8 cellular contexts compared by ENCODE assay signal in genomic region chr16:70433456-70434103, GRCh38. TPM values are rescaled to one million over a fixed set of nuclear protein-coding genes. Genes with fewer than 3 reads are reported as not detected.
DNase-seq lines count a peak whose midpoint lies in the region; ATAC-seq, FAIRE-seq and TF ChIP-seq lines count a peak whose summit lies in the region.

No MANE protein-coding gene starts in this region.

- peak overlapping the region; percentile 39 for H3K4me3 ChIP-seq in GM06990 (replicated peaks; ENCODE audit: low read depth, low read length)
- no peak overlapping the region for H3K4me3 ChIP-seq in Peyer's patch
- peak overlapping the region; percentile 15 for H3K4me3 ChIP-seq in fibroblast of the aortic adventitia (ENCODE audit: low read depth, low read length)

- H3K27ac ChIP-seq in Peyer's patch = peak overlapping the region in 3 of 4 donors; percentile 47 to 77 (median 58)

- TF ChIP-seq POLR2A in Peyer's patch (IDR thresholded peaks at IDR 0.05) = no peak

- peaks cover 9 to 77% (median 52%) of the 10 kb centered on the region in 4 donors for H3K4me1 ChIP-seq in Peyer's patch

- no peaks in the 10 kb centered on the region for H3K9me3 ChIP-seq in Peyer's patch

- FAIRE-seq in GM19239 (lab: Jason Lieb, UNC) = no peak

- no peak for DNase-seq in GM06990 (ENCODE audit: extremely low read depth, insufficient read length)
- DNase-seq in Peyer's patch = no peak
- peak; percentile 86 for DNase-seq in fibroblast of the aortic adventitia (ENCODE audit: low read depth)
- peak; percentile 48 for DNase-seq in renal cortical epithelial cell (ENCODE audit: low read depth)
- DNase-seq in Ammon's horn (ENCODE audit: low spot score) = no peak
- DNase-seq in GM19239 (ENCODE audit: insufficient read length, low spot score) = no peak

- no peaks in the 10 kb centered on the region for H3K27me3 ChIP-seq in GM06990 (replicated peaks; ENCODE audit: control insufficient read depth, insufficient read depth, low read length)
- no peaks in the 10 kb centered on the region for H3K27me3 ChIP-seq in Peyer's patch

- H3K36me3 ChIP-seq in GM06990 (ENCODE audit: control insufficient read depth, insufficient read depth, low read length) (peaks cover 1% of the 10 kb centered on the region), Peyer's patch (no peaks in the 10 kb centered on the region)

- ATAC-seq in HG02642 (IDR thresholded peaks at IDR 0.05; ENCODE audit: poor library complexity, unreplicated experiment) (no peak), GM21619 (IDR thresholded peaks at IDR 0.05; ENCODE audit: unreplicated experiment) (no peak)

- TF ChIP-seq CTCF in GM06990 (IDR thresholded peaks at IDR 0.05; ENCODE audit: insufficient read depth, low read length, poor library complexity, severe bottlenecking) (no peak), Peyer's patch (IDR thresholded peaks at IDR 0.05) (no peak), fibroblast of the aortic adventitia (IDR thresholded peaks at IDR 0.05; ENCODE audit: insufficient read depth, low read length) (no peak)

RNA-seq across cellular contexts. Expression of gene ST3GAL2, which starts 5.3 kb away (rescaled TPM):
- total RNA-seq in Peyer's patch = 10 to 100 TPM; 13.0 to 27.5 (median 19.6) TPM
- 16.7 and 18.9 TPM in 2 replicates for total RNA-seq in fibroblast of the aortic adventitia (ENCODE audit: low replicate concordance)
- total RNA-seq in renal cortical epithelial cell = 31.6 and 46.7 TPM in 2 replicates

RNA-seq across cellular contexts. Expression of gene FCSK, which starts 20.8 kb away (rescaled TPM):
- total RNA-seq in Peyer's patch = 100 to 1,000 TPM in 1 of 4 donors, 10 to 100 TPM in 3; 32.2 to 127 (median 52.9) TPM
- 8.1 and 8.9 TPM in 2 replicates for total RNA-seq in fibroblast of the aortic adventitia (ENCODE audit: low replicate concordance)
- total RNA-seq in renal cortical epithelial cell = 20.1 and 26.0 TPM in 2 replicates

Comparison
In these comparisons a context has a peak if more than half of its experiments do, and no peak if none do; other contexts are left out.
1. DNase-seq: peak in fibroblast of the aortic adventitia (single experiment) and renal cortical epithelial cell (single experiment); none in GM06990 (single experiment), Peyer's patch (0 of 3), Ammon's horn (single experiment) and GM19239 (single experiment).
2. H3K4me3 ChIP-seq: peak in GM06990 (single experiment) and fibroblast of the aortic adventitia (single experiment); none in Peyer's patch (0 of 4).